In genomic region chr19:35750167-35750566, GRCh38 we compare ENCODE assay signal across 14 cellular contexts. TPM values are rescaled to one million over a fixed set of nuclear protein-coding genes. Genes with fewer than 3 reads are reported as not detected.
DNase-seq lines count a peak whose midpoint lies in the region; ATAC-seq and TF ChIP-seq lines count a peak whose summit lies in the region.
"Had no signal": no experiment of that assay in that cellular context is flagged by ENCODE, and none has a peak within 500 bp of the region (broad histone marks: within the 10 kb centered on the region; RNA-seq: fewer than 3 reads in every experiment).

No MANE protein-coding gene starts in this region.

- no peaks in the 10 kb centered on the region for H3K27me3 ChIP-seq in gastrocnemius medialis
- H3K27me3 ChIP-seq: MG63 had no signal

- peak overlapping the region; percentile 45 to 51 for H3K4me3 Mint-ChIP-seq in activated T-cell treated with anti-CD3 and anti-CD28 coated beads, Interleukin-2, amount 50 U/mL, for 72 hours
- peak overlapping the region; percentile 97 for H3K4me3 Mint-ChIP-seq in HFFc6

- TF ChIP-seq POLR2A in gastrocnemius medialis (IDR thresholded peaks at IDR 0.05): no peak

- no peaks in the 10 kb centered on the region for H3K9me3 Mint-ChIP-seq in activated T-cell treated with anti-CD3 and anti-CD28 coated beads, Interleukin-2, amount 50 U/mL, for 72 hours
- H3K9me3 Mint-ChIP-seq in HFFc6: no peaks in the 10 kb centered on the region

- H3K27ac Mint-ChIP-seq in activated T-cell treated with anti-CD3 and anti-CD28 coated beads, Interleukin-2, amount 50 U/mL, for 72 hours: no peak overlapping the region
- 0 out of 2 replicates have a peak overlapping the region, but pooled peaks have one; percentile 18 for H3K27ac Mint-ChIP-seq in HFFc6

- no peak for ATAC-seq in activated T-cell treated with anti-CD3 and anti-CD28 coated beads, Interleukin-2, amount 50 U/mL, for 72 hours (replicated peaks in 1 of 2)
- ATAC-seq in gastrocnemius medialis: no peak

- in situ Hi-C loops in gastrocnemius medialis (cut with MboI; ENCODE audit: low sequenced_read_pairs in 4 of 4): loop anchor here in 1 of 4 donors (25.0 kb wide), 1 partner anchor 387 kb away; the partner anchor contains the start of gene CAPNS1

- H3K9me3 ChIP-seq in gastrocnemius medialis: no peaks in the 10 kb centered on the region
- H3K9me3 ChIP-seq: MG63, prostate gland had no signal

- H3K27me3 Mint-ChIP-seq in activated T-cell treated with anti-CD3 and anti-CD28 coated beads, Interleukin-2, amount 50 U/mL, for 72 hours (ENCODE audit: low read depth): no peaks in the 10 kb centered on the region
- peaks cover 8% of the 10 kb centered on the region for H3K27me3 Mint-ChIP-seq in HFFc6 (ENCODE audit: insufficient read depth)

- DNase-seq in activated T-cell treated with anti-CD3 and anti-CD28 coated beads, Interleukin-2, amount 50 U/mL, for 72 hours: no peak
- DNase-seq in activated T-cell treated with anti-CD3 and anti-CD28 coated beads, Interleukin-2, amount 50 U/mL, for 1 hour: no peak
- no peak for DNase-seq in HFFc6
- no peak for DNase-seq in choroid plexus epithelial cell (ENCODE audit: low read depth)
- DNase-seq in gastrocnemius medialis: no peak
- no peak for DNase-seq in NCI-H2227 (lab: John Stamatoyannopoulos, UW; ENCODE audit: unreplicated experiment)
- DNase-seq in NCI-H510A treated with DMSO at 0.1 percent for 48 hours (lab: John Stamatoyannopoulos, UW): no peak
- no peak for DNase-seq in HPDE6-E6E7 (ENCODE audit: extremely low spot score)
- DNase-seq: activated CD4-positive, CD25-positive, alpha-beta regulatory T cell treated with anti-CD3 and anti-CD28 coated beads, Interleukin-2, amount 50 U/mL, for 72 hours; MG63; NK-92 treated with Interleukin-12 subunit alpha and Interleukin-12 subunit beta, amount 100 ng/mL, for 24 hours; stimulated activated CD4-positive, alpha-beta T cell treated with anti-CD3 and anti-CD28 coated beads, Interleukin-1b, Interleukin-23, amount 100 ng/mL, for 48 hours had no signal

- H3K4me3 ChIP-seq in choroid plexus epithelial cell (ENCODE audit: low read depth, low read length) (peak overlapping the region; percentile 31), gastrocnemius medialis (no peak overlapping the region)
- H3K4me3 ChIP-seq: MG63, prostate gland had no signal

- H3K4me1 Mint-ChIP-seq in activated T-cell treated with anti-CD3 and anti-CD28 coated beads, Interleukin-2, amount 50 U/mL, for 72 hours (ENCODE audit: low read depth): peaks cover 47% of the 10 kb centered on the region
- peaks cover 43% of the 10 kb centered on the region for H3K4me1 Mint-ChIP-seq in HFFc6 (ENCODE audit: low read depth)

- peaks cover 15 to 41% of the 10 kb centered on the region in 2 donors for H3K4me1 ChIP-seq in gastrocnemius medialis

- TF ChIP-seq CTCF in HFFc6 (IDR thresholded peaks at IDR 0.05): no peak
- TF ChIP-seq CTCF in choroid plexus epithelial cell (conservative IDR thresholded peaks at IDR 0.05; ENCODE audit: low read depth, low read length): no peak
- no peak for TF ChIP-seq CTCF in gastrocnemius medialis (IDR thresholded peaks at IDR 0.05 in 4 of 5, conservative IDR thresholded peaks at IDR 0.05 in 1 of 5)

- intact Hi-C loops in gastrocnemius medialis (cut with DNase I; ENCODE audit: low total_unique reads): loop anchor here (10.0 kb wide), 1 partner anchor 465 kb away; the partner anchor contains the start of genes ZNF146 and ZNF565

- H3K36me3 ChIP-seq in gastrocnemius medialis: peaks cover 0 to 16% of the 10 kb centered on the region in 2 donors

- peak overlapping the region in 3 of 4 donors; percentile 5 to 91 (median 18) for H3K27ac ChIP-seq in gastrocnemius medialis
- H3K27ac ChIP-seq: prostate gland had no signal

- peaks cover 0 to 3% of the 10 kb centered on the region in 2 donors for H3K36me3 Mint-ChIP-seq in activated T-cell treated with anti-CD3 and anti-CD28 coated beads, Interleukin-2, amount 50 U/mL, for 72 hours (ENCODE audit: insufficient read depth in 2 of 2)
- peaks cover 9% of the 10 kb centered on the region for H3K36me3 Mint-ChIP-seq in HFFc6 (ENCODE audit: low read depth)

RNA-seq across cellular contexts. Expression of gene LIN37, which starts 1.8 kb away (rescaled TPM):
- total RNA-seq in activated T-cell treated with anti-CD3 and anti-CD28 coated beads, Interleukin-2, amount 50 U/mL, for 72 hours: 10 to 100 TPM; 11.4 to 14.3 TPM
- total RNA-seq in HFFc6 (2021; fragmentation: NEBNext Ultra II Directional; extraction: Animal tissue kit (Norgen Biotek cat#: 25700)): 1 to 10 TPM; 6.0 to 9.9 (median 8.7) TPM
- total RNA-seq in gastrocnemius medialis: 10 to 100 TPM; 14.8 to 19.5 (median 16.6) TPM

RNA-seq across cellular contexts. Expression of gene PSENEN, which starts 4.7 kb away (rescaled TPM):
- total RNA-seq in activated T-cell treated with anti-CD3 and anti-CD28 coated beads, Interleukin-2, amount 50 U/mL, for 72 hours: 10 to 100 TPM; 50.7 to 53.7 TPM
- 10 to 100 TPM; 68.2 to 86.6 (median 74.9) TPM for total RNA-seq in HFFc6 (2021; fragmentation: NEBNext Ultra II Directional; extraction: Animal tissue kit (Norgen Biotek cat#: 25700))
- total RNA-seq in gastrocnemius medialis: 10 to 100 TPM; 22.2 to 45.8 (median 38.3) TPM

RNA-seq across cellular contexts. Expression of gene U2AF1L4, which starts 4.9 kb away (rescaled TPM):
- 10 to 100 TPM; 71.0 to 83.6 TPM for total RNA-seq in activated T-cell treated with anti-CD3 and anti-CD28 coated beads, Interleukin-2, amount 50 U/mL, for 72 hours
- 10 to 100 TPM; 18.0 to 20.8 (median 18.7) TPM for total RNA-seq in HFFc6 (2021; fragmentation: NEBNext Ultra II Directional; extraction: Animal tissue kit (Norgen Biotek cat#: 25700))
- 10 to 100 TPM in 2 of 4 donors, 1 to 10 TPM in 2; 5.1 to 22.9 (median 13.4) TPM for total RNA-seq in gastrocnemius medialis

RNA-seq across cellular contexts. Expression of gene HSPB6, which starts 6.7 kb away (rescaled TPM):
- total RNA-seq in activated T-cell treated with anti-CD3 and anti-CD28 coated beads, Interleukin-2, amount 50 U/mL, for 72 hours: 1 to 10 TPM; 1.4 to 2.4 TPM
- total RNA-seq in HFFc6 (2021; fragmentation: NEBNext Ultra II Directional; extraction: Animal tissue kit (Norgen Biotek cat#: 25700)): 100 to 1,000 TPM in 1 of 6 experiments, 10 to 100 TPM in 5; 37.0 to 122 (median 43.9) TPM
- total RNA-seq in gastrocnemius medialis: 100 to 1,000 TPM in 2 of 4 donors, 10 to 100 TPM in 2; 79.8 to 241 (median 139) TPM
- total RNA-seq: G401 had no signal

RNA-seq across cellular contexts. Expression of gene PROSER3, which starts 7.8 kb away (rescaled TPM):
- 10 to 100 TPM; 38.9 to 47.8 TPM for total RNA-seq in activated T-cell treated with anti-CD3 and anti-CD28 coated beads, Interleukin-2, amount 50 U/mL, for 72 hours
- total RNA-seq in HFFc6 (2021; fragmentation: NEBNext Ultra II Directional; extraction: Animal tissue kit (Norgen Biotek cat#: 25700)): 10 to 100 TPM; 26.4 to 30.0 (median 29.0) TPM
- total RNA-seq in gastrocnemius medialis: 1 to 10 TPM in 3 of 4 donors, under 1 TPM in 1; 0.63 to 4.3 (median 3.0) TPM
